ENCODE assay signal across 2 cellular contexts in the genomic region with DNA sequence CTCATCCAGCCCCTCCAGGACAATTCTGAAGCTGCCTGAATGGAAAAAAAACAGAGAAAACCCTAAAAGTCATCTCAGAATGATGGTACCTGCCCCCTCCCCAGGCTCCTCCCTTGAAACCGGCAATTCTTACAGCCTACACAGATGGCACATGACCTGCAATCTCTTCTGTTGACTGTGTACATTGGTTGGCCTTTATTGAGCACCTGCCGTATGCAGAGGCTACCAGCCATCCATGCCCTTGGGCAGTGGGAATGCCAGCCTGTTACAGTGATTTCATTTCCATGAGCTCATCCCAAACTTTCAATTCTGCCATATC.
TF ChIP-seq lines count a peak whose summit lies in the region.

No MANE protein-coding gene starts in this region.

TF ChIP-seq in GM23338, 12 proteins besides CTCF, POLR2A, EP300 and RAD21 (continues in another document):
- no peak for TF ChIP-seq EZH2 (IDR thresholded peaks at IDR 0.05; ENCODE audit: low read depth, unreplicated experiment)
- no peak for TF ChIP-seq STAT1 (IDR thresholded peaks at IDR 0.05; ENCODE audit: unreplicated experiment)
- no peak for TF ChIP-seq NANOG (IDR thresholded peaks at IDR 0.05; ENCODE audit: borderline replicate concordance)
- no peak for TF ChIP-seq CREB1 (CRISPR knock-in tag; IDR thresholded peaks at IDR 0.05; ENCODE audit: low read depth)
- TF ChIP-seq, protein P1, sequence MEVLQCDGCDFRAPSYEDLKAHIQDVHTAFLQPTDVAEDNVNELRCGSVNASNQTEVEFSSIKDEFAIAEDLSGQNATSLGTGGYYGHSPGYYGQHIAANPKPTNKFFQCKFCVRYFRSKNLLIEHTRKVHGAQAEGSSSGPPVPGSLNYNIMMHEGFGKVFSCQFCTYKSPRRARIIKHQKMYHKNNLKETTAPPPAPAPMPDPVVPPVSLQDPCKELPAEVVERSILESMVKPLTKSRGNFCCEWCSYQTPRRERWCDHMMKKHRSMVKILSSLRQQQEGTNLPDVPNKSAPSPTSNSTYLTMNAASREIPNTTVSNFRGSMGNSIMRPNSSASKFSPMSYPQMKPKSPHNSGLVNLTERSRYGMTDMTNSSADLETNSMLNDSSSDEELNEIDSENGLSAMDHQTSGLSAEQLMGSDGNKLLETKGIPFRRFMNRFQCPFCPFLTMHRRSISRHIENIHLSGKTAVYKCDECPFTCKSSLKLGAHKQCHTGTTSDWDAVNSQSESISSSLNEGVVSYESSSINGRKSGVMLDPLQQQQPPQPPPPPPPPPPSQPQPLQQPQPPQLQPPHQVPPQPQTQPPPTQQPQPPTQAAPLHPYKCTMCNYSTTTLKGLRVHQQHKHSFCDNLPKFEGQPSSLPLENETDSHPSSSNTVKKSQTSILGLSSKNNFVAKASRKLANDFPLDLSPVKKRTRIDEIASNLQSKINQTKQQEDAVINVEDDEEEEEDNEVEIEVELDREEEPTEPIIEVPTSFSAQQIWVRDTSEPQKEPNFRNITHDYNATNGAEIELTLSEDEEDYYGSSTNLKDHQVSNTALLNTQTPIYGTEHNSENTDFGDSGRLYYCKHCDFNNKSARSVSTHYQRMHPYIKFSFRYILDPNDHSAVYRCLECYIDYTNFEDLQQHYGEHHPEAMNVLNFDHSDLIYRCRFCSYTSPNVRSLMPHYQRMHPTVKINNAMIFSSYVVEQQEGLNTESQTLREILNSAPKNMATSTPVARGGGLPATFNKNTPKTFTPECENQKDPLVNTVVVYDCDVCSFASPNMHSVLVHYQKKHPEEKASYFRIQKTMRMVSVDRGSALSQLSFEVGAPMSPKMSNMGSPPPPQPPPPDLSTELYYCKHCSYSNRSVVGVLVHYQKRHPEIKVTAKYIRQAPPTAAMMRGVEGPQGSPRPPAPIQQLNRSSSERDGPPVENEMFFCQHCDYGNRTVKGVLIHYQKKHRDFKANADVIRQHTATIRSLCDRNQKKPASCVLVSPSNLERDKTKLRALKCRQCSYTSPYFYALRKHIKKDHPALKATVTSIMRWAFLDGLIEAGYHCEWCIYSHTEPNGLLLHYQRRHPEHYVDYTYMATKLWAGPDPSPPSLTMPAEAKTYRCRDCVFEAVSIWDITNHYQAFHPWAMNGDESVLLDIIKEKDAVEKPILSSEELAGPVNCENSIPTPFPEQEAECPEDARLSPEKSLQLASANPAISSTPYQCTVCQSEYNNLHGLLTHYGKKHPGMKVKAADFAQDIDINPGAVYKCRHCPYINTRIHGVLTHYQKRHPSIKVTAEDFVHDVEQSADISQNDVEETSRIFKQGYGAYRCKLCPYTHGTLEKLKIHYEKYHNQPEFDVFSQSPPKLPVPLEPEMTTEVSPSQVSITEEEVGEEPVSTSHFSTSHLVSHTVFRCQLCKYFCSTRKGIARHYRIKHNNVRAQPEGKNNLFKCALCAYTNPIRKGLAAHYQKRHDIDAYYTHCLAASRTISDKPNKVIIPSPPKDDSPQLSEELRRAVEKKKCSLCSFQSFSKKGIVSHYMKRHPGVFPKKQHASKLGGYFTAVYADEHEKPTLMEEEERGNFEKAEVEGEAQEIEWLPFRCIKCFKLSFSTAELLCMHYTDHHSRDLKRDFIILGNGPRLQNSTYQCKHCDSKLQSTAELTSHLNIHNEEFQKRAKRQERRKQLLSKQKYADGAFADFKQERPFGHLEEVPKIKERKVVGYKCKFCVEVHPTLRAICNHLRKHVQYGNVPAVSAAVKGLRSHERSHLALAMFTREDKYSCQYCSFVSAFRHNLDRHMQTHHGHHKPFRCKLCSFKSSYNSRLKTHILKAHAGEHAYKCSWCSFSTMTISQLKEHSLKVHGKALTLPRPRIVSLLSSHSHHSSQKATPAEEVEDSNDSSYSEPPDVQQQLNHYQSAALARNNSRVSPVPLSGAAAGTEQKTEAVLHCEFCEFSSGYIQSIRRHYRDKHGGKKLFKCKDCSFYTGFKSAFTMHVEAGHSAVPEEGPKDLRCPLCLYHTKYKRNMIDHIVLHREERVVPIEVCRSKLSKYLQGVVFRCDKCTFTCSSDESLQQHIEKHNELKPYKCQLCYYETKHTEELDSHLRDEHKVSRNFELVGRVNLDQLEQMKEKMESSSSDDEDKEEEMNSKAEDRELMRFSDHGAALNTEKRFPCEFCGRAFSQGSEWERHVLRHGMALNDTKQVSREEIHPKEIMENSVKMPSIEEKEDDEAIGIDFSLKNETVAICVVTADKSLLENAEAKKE (CRISPR knock-in tag; IDR thresholded peaks at IDR 0.05), result no peak
- TF ChIP-seq, protein P2, sequence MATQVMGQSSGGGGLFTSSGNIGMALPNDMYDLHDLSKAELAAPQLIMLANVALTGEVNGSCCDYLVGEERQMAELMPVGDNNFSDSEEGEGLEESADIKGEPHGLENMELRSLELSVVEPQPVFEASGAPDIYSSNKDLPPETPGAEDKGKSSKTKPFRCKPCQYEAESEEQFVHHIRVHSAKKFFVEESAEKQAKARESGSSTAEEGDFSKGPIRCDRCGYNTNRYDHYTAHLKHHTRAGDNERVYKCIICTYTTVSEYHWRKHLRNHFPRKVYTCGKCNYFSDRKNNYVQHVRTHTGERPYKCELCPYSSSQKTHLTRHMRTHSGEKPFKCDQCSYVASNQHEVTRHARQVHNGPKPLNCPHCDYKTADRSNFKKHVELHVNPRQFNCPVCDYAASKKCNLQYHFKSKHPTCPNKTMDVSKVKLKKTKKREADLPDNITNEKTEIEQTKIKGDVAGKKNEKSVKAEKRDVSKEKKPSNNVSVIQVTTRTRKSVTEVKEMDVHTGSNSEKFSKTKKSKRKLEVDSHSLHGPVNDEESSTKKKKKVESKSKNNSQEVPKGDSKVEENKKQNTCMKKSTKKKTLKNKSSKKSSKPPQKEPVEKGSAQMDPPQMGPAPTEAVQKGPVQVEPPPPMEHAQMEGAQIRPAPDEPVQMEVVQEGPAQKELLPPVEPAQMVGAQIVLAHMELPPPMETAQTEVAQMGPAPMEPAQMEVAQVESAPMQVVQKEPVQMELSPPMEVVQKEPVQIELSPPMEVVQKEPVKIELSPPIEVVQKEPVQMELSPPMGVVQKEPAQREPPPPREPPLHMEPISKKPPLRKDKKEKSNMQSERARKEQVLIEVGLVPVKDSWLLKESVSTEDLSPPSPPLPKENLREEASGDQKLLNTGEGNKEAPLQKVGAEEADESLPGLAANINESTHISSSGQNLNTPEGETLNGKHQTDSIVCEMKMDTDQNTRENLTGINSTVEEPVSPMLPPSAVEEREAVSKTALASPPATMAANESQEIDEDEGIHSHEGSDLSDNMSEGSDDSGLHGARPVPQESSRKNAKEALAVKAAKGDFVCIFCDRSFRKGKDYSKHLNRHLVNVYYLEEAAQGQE (IDR thresholded peaks at IDR 0.05; ENCODE audit: unreplicated experiment), result no peak
- TF ChIP-seq POLR2AphosphoS5 (IDR thresholded peaks at IDR 0.05; ENCODE audit: low read depth), result no peak
- TF ChIP-seq EZH2phosphoT487 (IDR thresholded peaks at IDR 0.05; ENCODE audit: unreplicated experiment), result no peak
- TF ChIP-seq ZNF114 (CRISPR knock-in tag; IDR thresholded peaks at IDR 0.05), result no peak
- TF ChIP-seq JUNB (IDR thresholded peaks at IDR 0.05; ENCODE audit: unreplicated experiment), result no peak
- TF ChIP-seq, protein P3, sequence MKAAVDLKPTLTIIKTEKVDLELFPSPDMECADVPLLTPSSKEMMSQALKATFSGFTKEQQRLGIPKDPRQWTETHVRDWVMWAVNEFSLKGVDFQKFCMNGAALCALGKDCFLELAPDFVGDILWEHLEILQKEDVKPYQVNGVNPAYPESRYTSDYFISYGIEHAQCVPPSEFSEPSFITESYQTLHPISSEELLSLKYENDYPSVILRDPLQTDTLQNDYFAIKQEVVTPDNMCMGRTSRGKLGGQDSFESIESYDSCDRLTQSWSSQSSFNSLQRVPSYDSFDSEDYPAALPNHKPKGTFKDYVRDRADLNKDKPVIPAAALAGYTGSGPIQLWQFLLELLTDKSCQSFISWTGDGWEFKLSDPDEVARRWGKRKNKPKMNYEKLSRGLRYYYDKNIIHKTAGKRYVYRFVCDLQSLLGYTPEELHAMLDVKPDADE (IDR thresholded peaks at IDR 0.05), result no peak

TF ChIP-seq in H1, 55 proteins besides CTCF, POLR2A, EP300 and RAD21:
- TF ChIP-seq SIX5 (IDR thresholded peaks at IDR 0.05; ENCODE audit: low read depth, low read length) (no peak), TBP (IDR thresholded peaks at IDR 0.05; ENCODE audit: low read depth, low read length) (no peak), CHD2 (IDR thresholded peaks at IDR 0.05; ENCODE audit: low read length) (no peak), TAF1 (IDR thresholded peaks at IDR 0.05; ENCODE audit: low read depth, low read length) (no peak), CBX8 (IDR thresholded peaks at IDR 0.05; ENCODE audit: borderline replicate concordance, low read depth, low read length) (no peak), CREB1 (IDR thresholded peaks at IDR 0.05) (no peak), PHF8 (conservative IDR thresholded peaks at IDR 0.05; ENCODE audit: low read depth, low read length) (no peak), SP2 (IDR thresholded peaks at IDR 0.05; ENCODE audit: low read length) (no peak), MAFK (IDR thresholded peaks at IDR 0.05; ENCODE audit: low read depth, low read length) (no peak), ASH2L (IDR thresholded peaks at IDR 0.05; ENCODE audit: low read length) (no peak), CHD1 (IDR thresholded peaks at IDR 0.05; ENCODE audit: low read depth, low read length) (no peak), TAF7 (optimal IDR thresholded peaks at IDR 0.05; ENCODE audit: borderline replicate concordance, low read depth, low read length) (no peak), ZNF274 (IDR thresholded peaks at IDR 0.05; ENCODE audit: borderline replicate concordance, extremely low read depth, low read length) (no peak)
- TF ChIP-seq, protein P4, sequence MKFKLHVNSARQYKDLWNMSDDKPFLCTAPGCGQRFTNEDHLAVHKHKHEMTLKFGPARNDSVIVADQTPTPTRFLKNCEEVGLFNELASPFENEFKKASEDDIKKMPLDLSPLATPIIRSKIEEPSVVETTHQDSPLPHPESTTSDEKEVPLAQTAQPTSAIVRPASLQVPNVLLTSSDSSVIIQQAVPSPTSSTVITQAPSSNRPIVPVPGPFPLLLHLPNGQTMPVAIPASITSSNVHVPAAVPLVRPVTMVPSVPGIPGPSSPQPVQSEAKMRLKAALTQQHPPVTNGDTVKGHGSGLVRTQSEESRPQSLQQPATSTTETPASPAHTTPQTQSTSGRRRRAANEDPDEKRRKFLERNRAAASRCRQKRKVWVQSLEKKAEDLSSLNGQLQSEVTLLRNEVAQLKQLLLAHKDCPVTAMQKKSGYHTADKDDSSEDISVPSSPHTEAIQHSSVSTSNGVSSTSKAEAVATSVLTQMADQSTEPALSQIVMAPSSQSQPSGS (IDR thresholded peaks at IDR 0.05; ENCODE audit: low read length), result no peak
